8 cellular contexts compared by ENCODE assay signal in the genomic region with DNA sequence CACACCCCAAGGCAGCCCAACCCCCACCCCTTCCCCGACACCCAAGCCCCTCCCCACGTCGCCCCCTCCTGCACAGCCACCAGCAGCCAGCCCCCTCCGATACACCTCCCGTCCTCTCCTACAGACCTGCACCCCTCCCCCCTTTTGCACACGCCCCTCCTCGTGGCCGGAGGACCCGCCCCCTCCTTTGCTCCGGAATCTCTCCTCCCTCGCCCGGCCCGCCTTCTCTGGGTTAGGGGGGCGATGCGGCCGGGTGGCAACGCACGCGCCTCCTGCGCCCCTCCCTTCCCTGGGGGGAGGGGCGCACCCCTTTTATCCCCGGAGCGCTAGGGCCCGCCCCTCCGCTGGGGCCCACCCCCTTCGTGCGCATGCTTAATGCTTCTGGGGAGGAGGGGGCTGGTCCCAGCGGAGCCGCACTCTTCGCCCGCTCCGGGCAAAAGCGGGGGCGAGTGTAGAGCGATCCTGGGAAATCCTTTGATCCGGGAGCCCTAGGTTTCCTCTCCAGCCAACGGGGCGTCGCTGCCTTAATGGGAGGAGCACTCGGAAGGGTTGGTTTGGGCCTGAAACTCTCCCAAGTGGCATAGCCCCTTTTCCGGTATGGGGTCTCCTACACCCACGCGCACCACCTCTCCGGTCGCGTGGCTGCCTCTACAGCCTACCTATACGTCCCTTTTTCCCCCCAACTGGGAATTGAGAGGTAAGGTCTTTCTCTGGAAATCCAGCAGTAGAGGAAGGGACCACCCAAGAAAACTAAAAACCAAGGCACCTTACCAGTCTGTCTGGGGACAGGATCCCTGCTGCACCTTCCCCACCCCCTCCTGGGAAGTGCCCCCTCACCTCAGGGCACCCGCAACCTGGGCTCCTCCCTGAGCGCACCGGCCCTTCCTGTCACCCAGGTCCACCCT. TPM values are rescaled to one million over a fixed set of nuclear protein-coding genes. Genes with fewer than 3 reads are reported as not detected.
DNase-seq lines count a peak whose midpoint lies in the region; ATAC-seq and TF ChIP-seq lines count a peak whose summit lies in the region.

No MANE protein-coding gene starts in this region.

- peaks cover 4 to 13% of the 10 kb centered on the region in 2 donors for H3K4me1 Mint-ChIP-seq in natural killer cell treated with Interleukin-12 subunit alpha and Interleukin-12 subunit beta and Interleukin-15 and Interleukin-18, amount 100 ng/mL, for 72 hours (ENCODE audit: low read depth in 2 of 2)

- H3K27ac Mint-ChIP-seq in natural killer cell treated with Interleukin-12 subunit alpha and Interleukin-12 subunit beta and Interleukin-15 and Interleukin-18, amount 100 ng/mL, for 72 hours = no peak overlapping the region

- peaks cover 5% of the 10 kb centered on the region; the same call in 1 of the 2 replicates for H3K36me3 ChIP-seq in RWPE2 (ENCODE audit: low read depth)
- H3K36me3 ChIP-seq in stomach smooth muscle (ENCODE audit: control insufficient read depth in 2 of 2, insufficient read depth in 2 of 2, low read length in 2 of 2) = no peaks in the 10 kb centered on the region

- peak; percentile 86 for DNase-seq in GM04504 (ENCODE audit: low read depth)
- peak; percentile 95 for DNase-seq in M059J (ENCODE audit: low read depth)
- peak; percentile 96 for DNase-seq in RWPE2 (ENCODE audit: low spot score)
- DNase-seq in activated gamma-delta T cell treated with anti-CD3 and anti-CD28 coated beads, Interleukin-2, amount 50 U/mL, for 16 hours (ENCODE audit: low read depth) = peak; percentile 52
- peak; percentile 85 for DNase-seq in fibroblast of the conjunctiva (ENCODE audit: low read depth)
- DNase-seq in natural killer cell treated with Interleukin-12 subunit alpha and Interleukin-12 subunit beta and Interleukin-15 and Interleukin-18, amount 100 ng/mL, for 72 hours (ENCODE audit: low spot score) = no peak

- H3K9me3 ChIP-seq in RWPE2 (ENCODE audit: severe bottlenecking) (no peaks in the 10 kb centered on the region), stomach smooth muscle (ENCODE audit: control insufficient read depth in 2 of 2, low read length in 2 of 2) (no peaks in the 10 kb centered on the region)

- no peaks in the 10 kb centered on the region for H3K27me3 Mint-ChIP-seq in natural killer cell treated with Interleukin-12 subunit alpha and Interleukin-12 subunit beta and Interleukin-15 and Interleukin-18, amount 100 ng/mL, for 72 hours

- ATAC-seq in RWPE2 (ENCODE audit: low read depth) (peak; percentile 32), HG03354 (IDR thresholded peaks at IDR 0.05; ENCODE audit: poor library complexity, severe bottlenecking, unreplicated experiment) (no peak)
- no peak for ATAC-seq in natural killer cell treated with Interleukin-12 subunit alpha and Interleukin-12 subunit beta and Interleukin-15 and Interleukin-18, amount 100 ng/mL, for 72 hours

- TF ChIP-seq CTCF in RWPE2 (IDR thresholded peaks at IDR 0.05; ENCODE audit: poor library complexity, severe bottlenecking) = no peak

- H3K4me3 Mint-ChIP-seq in natural killer cell treated with Interleukin-12 subunit alpha and Interleukin-12 subunit beta and Interleukin-15 and Interleukin-18, amount 100 ng/mL, for 72 hours = peak overlapping the region; percentile 69

- H3K4me1 ChIP-seq in RWPE2 (ENCODE audit: insufficient read depth, poor library complexity, severe bottlenecking) (peaks cover 4% of the 10 kb centered on the region), stomach smooth muscle (ENCODE audit: control insufficient read depth, insufficient read depth, low read length) (peaks cover 36% of the 10 kb centered on the region)

- peak overlapping the region; percentile 87 for H3K27ac ChIP-seq in RWPE2 (ENCODE audit: poor library complexity, severe bottlenecking)
- H3K27ac ChIP-seq in stomach smooth muscle (ENCODE audit: low read length) = peak overlapping the region; percentile 81

- H3K9ac ChIP-seq in stomach smooth muscle (ENCODE audit: low read length in 2 of 2) = peak overlapping the region; percentile 62 to 74

- H3K9me3 Mint-ChIP-seq in natural killer cell treated with Interleukin-12 subunit alpha and Interleukin-12 subunit beta and Interleukin-15 and Interleukin-18, amount 100 ng/mL, for 72 hours = no peaks in the 10 kb centered on the region

- peak overlapping the region; percentile 85 for H3K4me3 ChIP-seq in RWPE2 (ENCODE audit: severe bottlenecking)
- peak overlapping the region; percentile 69 to 85 for H3K4me3 ChIP-seq in stomach smooth muscle (ENCODE audit: low read length in 2 of 2)

- no peaks in the 10 kb centered on the region for H3K36me3 Mint-ChIP-seq in natural killer cell treated with Interleukin-12 subunit alpha and Interleukin-12 subunit beta and Interleukin-15 and Interleukin-18, amount 100 ng/mL, for 72 hours

- H3K27me3 ChIP-seq in RWPE2 (ENCODE audit: insufficient read depth, poor library complexity, severe bottlenecking) (no peaks in the 10 kb centered on the region), stomach smooth muscle (ENCODE audit: control insufficient read depth in 1 of 2, insufficient read depth in 2 of 2, low read length in 2 of 2) (no peaks in the 10 kb centered on the region)

RNA-seq across cellular contexts. Expression of gene SOX12, which starts 1.9 kb away (rescaled TPM):
- total RNA-seq in M059J (2014; rRNA removed; shearing (Covaris generic)) = 5.1 and 16.5 TPM in 2 replicates
- total RNA-seq in natural killer cell treated with Interleukin-12 subunit alpha and Interleukin-12 subunit beta and Interleukin-15 and Interleukin-18, amount 100 ng/mL, for 72 hours = 1 to 10 TPM in 1 of 2 donors, under 1 TPM in 1; 0.36 to 1.5 TPM

RNA-seq across cellular contexts. Expression of gene NRSN2, which starts 19.6 kb away (rescaled TPM):
- total RNA-seq in M059J (2014; rRNA removed; shearing (Covaris generic)) = 102 and 149 TPM in 2 replicates
- 1 to 10 TPM; 3.6 to 5.5 TPM for total RNA-seq in natural killer cell treated with Interleukin-12 subunit alpha and Interleukin-12 subunit beta and Interleukin-15 and Interleukin-18, amount 100 ng/mL, for 72 hours

RNA-seq across cellular contexts. Expression of gene ZCCHC3, which starts 29.9 kb away (rescaled TPM):
- 12.7 and 16.9 TPM in 2 replicates for total RNA-seq in M059J (2014; rRNA removed; shearing (Covaris generic))
- total RNA-seq in natural killer cell treated with Interleukin-12 subunit alpha and Interleukin-12 subunit beta and Interleukin-15 and Interleukin-18, amount 100 ng/mL, for 72 hours = 10 to 100 TPM; 18.7 to 20.6 TPM

RNA-seq across cellular contexts. Expression of gene C20orf96, which starts 36.7 kb away (rescaled TPM):
- 0.91 and 2.2 TPM in 2 replicates for total RNA-seq in M059J (2014; rRNA removed; shearing (Covaris generic))
- total RNA-seq in natural killer cell treated with Interleukin-12 subunit alpha and Interleukin-12 subunit beta and Interleukin-15 and Interleukin-18, amount 100 ng/mL, for 72 hours = 1 to 10 TPM; 2.0 to 6.2 TPM

RNA-seq across cellular contexts. Expression of gene TRIB3, which starts 53.3 kb away (rescaled TPM):
- total RNA-seq in M059J (2014; rRNA removed; shearing (Covaris generic)) = 34.1 and 35.5 TPM in 2 replicates
- 10 to 100 TPM; 18.0 to 21.6 TPM for total RNA-seq in natural killer cell treated with Interleukin-12 subunit alpha and Interleukin-12 subunit beta and Interleukin-15 and Interleukin-18, amount 100 ng/mL, for 72 hours

Comparison
In these comparisons a context has a peak if more than half of its experiments do, and no peak if none do; other contexts are left out.
1. RNA of gene NRSN2, which starts 19.6 kb away (total RNA-seq): 102 to 149 TPM in M059J; 3.6 to 5.5 TPM in natural killer cell treated with Interleukin-12 subunit alpha and Interleukin-12 subunit beta and Interleukin-15 and Interleukin-18, amount 100 ng/mL, for 72 hours; every median in the first group is over 10 times any median in the second.